10 cellular contexts compared by ENCODE assay signal in genomic region chr5:84450617-84451414, GRCh38.
A peak's percentile ranks its signal among the peaks of the same experiment; 100 is the strongest.
DNase-seq lines count a peak whose midpoint lies in the region; TF ChIP-seq lines count a peak whose summit lies in the region.
"Had no signal": no experiment of that assay in that cellular context is flagged by ENCODE, and none has a peak within 500 bp of the region (broad histone marks: within the 10 kb centered on the region; RNA-seq: fewer than 3 reads in every experiment).

No MANE protein-coding gene starts in this region.

- DNase-seq in A673 (ENCODE audit: low spot score) (peak; percentile 3), GM23248 (peak; percentile 41), hepatocyte (ENCODE audit: low spot score) (no peak), SHP77 (lab: John Stamatoyannopoulos, UW) (no peak), T-helper 1 cell (no peak), suprapubic skin (ENCODE audit: low spot score in 2 of 2) (no peak)
- DNase-seq in activated CD4-positive, alpha-beta T cell treated with anti-CD3 and anti-CD28 coated beads, Interleukin-2, amount 50 U/mL, for 1 hour = no peak
- DNase-seq: DMS79, NCI-H2081 treated with DMSO at 0.1 percent for 48 hours had no signal

- H3K4me1 ChIP-seq in A673 (ENCODE audit: insufficient read depth, low read length, poor library complexity, severe bottlenecking) = no peaks in the 10 kb centered on the region
- no peaks in the 10 kb centered on the region for H3K4me1 ChIP-seq in GM23248 (ENCODE audit: insufficient read depth)
- no peaks in the 10 kb centered on the region for H3K4me1 ChIP-seq in hepatocyte (ENCODE audit: insufficient read depth)
- H3K4me1 ChIP-seq in suprapubic skin = no peaks in the 10 kb centered on the region

- H3K79me2 ChIP-seq in GM23248 (ENCODE audit: insufficient read depth) (no peaks in the 10 kb centered on the region), hepatocyte (no peaks in the 10 kb centered on the region)

- no peak for TF ChIP-seq EP300 in suprapubic skin (IDR thresholded peaks at IDR 0.05)

- H3K36me3 ChIP-seq in A673 (ENCODE audit: insufficient read depth, low read length, poor library complexity, severe bottlenecking) (no peaks in the 10 kb centered on the region), GM23248 (ENCODE audit: low read depth) (no peaks in the 10 kb centered on the region), hepatocyte (replicated peaks; ENCODE audit: insufficient read depth, low read depth) (no peaks in the 10 kb centered on the region), suprapubic skin (no peaks in the 10 kb centered on the region)

- H3K4me3 ChIP-seq in A673 (ENCODE audit: low read depth, low read length, poor library complexity, severe bottlenecking) (no peak overlapping the region), GM23248 (no peak overlapping the region), hepatocyte (no peak overlapping the region), suprapubic skin (no peak overlapping the region)

- POLR2A ChIA-PET in A673 (lab: Charles Lee; ENCODE audit: low non-redundant PET) = no interaction called here

- no peak overlapping the region for H3K9ac ChIP-seq in GM23248

- H3F3A ChIP-seq in GM23248 (ENCODE audit: insufficient read depth) = no peaks in the 10 kb centered on the region

- TF ChIP-seq CTCF in A673 (conservative IDR thresholded peaks at IDR 0.05; ENCODE audit: low read depth, low read length) (peak; percentile 44), VCaP (conservative IDR thresholded peaks at IDR 0.05) (peak; percentile 63), hepatocyte (IDR thresholded peaks at IDR 0.05; ENCODE audit: poor library complexity) (peak; percentile 40), suprapubic skin (IDR thresholded peaks at IDR 0.05) (peak in 1 of 2 donors; percentile 13)

- H3K27ac ChIP-seq in A673 (ENCODE audit: low read depth, low read length, poor library complexity, severe bottlenecking) (no peak overlapping the region), GM23248 (no peak overlapping the region), VCaP (no peak overlapping the region), hepatocyte (no peak overlapping the region), suprapubic skin (no peak overlapping the region)

- no peaks in the 10 kb centered on the region for H4K20me1 ChIP-seq in GM23248 (ENCODE audit: insufficient read depth)
- H4K20me1 ChIP-seq in hepatocyte (ENCODE audit: insufficient read depth, poor library complexity, severe bottlenecking) = no peaks in the 10 kb centered on the region

- H3K9me2 ChIP-seq in GM23248 (ENCODE audit: insufficient read depth) (no peaks in the 10 kb centered on the region), hepatocyte (replicated peaks; ENCODE audit: insufficient read depth) (no peaks in the 10 kb centered on the region)

- H3K9me3 ChIP-seq in A673 (ENCODE audit: low read depth, low read length, poor library complexity, severe bottlenecking) = no peaks in the 10 kb centered on the region
- H3K9me3 ChIP-seq in GM23248 (ENCODE audit: low read depth) = no peaks in the 10 kb centered on the region
- H3K9me3 ChIP-seq in hepatocyte (ENCODE audit: low read depth) = no peaks in the 10 kb centered on the region
- no peaks in the 10 kb centered on the region for H3K9me3 ChIP-seq in suprapubic skin

- H3K4me2 ChIP-seq in GM23248 (ENCODE audit: unreplicated experiment) (no peak overlapping the region), hepatocyte (no peak overlapping the region)

- WGBS in GM23248 (ENCODE audit: low coverage in 1 of 2, low lambda C conversion rate in 2 of 2, missing lambda C conversion rate in 2 of 2), 2 experiments = 56 to 67% methylated on average over 2 of the region's 2 CpGs
- WGBS in hepatocyte (ENCODE audit: low lambda C conversion rate, missing lambda C conversion rate) = 100% methylated on average over 2 of the region's 2 CpGs
- 86% methylated on average over 2 of the region's 2 CpGs for WGBS in suprapubic skin

- H3K27me3 ChIP-seq in A673 (replicated peaks; ENCODE audit: insufficient read depth, low read depth, low read length, poor library complexity) (no peaks in the 10 kb centered on the region), GM23248 (replicated peaks; ENCODE audit: insufficient read depth) (no peaks in the 10 kb centered on the region; the same call in none of the 2 replicates), hepatocyte (no peaks in the 10 kb centered on the region), suprapubic skin (no peaks in the 10 kb centered on the region)

- CTCF ChIA-PET in A673 (lab: Charles Lee) = no interaction called here

- TF ChIP-seq POLR2A in suprapubic skin (IDR thresholded peaks at IDR 0.05) = no peak

- no TSS peak for BruUV-seq in A673 (replicated peaks; lab: Mats Ljungman, UMichigan)

- intact Hi-C loops in A673 (cut with micrococcal nuclease; ENCODE audit: unreplicated experiment) = loop anchor here (10.0 kb wide), 1 partner anchor 176 kb away; no protein-coding TSS in a partner anchor

- no peak overlapping the region for H2AFZ ChIP-seq in GM23248
- H2AFZ ChIP-seq in hepatocyte = no peak overlapping the region

- in situ Hi-C loops in GM23248 (cut with MboI) = loop anchor here (25.0 kb wide), 1 partner anchor 739 kb away; the partner anchor contains the start of gene HAPLN1

Comparison
In these comparisons a context has a peak if more than half of its experiments do, and no peak if none do; other contexts are left out.
1. DNase-seq: peak in A673 (single experiment) and GM23248 (single experiment); none in hepatocyte (single experiment), SHP77 (0 of 2), activated CD4-positive, alpha-beta T cell treated with anti-CD3 and anti-CD28 coated beads, Interleukin-2, amount 50 U/mL, for 1 hour (single experiment), T-helper 1 cell (0 of 5) and suprapubic skin (0 of 2).